In genomic region chr21:16942703-16943102, GRCh38 we compare ENCODE assay signal across 1 cellular context.
TF ChIP-seq lines count a peak whose summit lies in the region.

No MANE protein-coding gene starts in this region.

TF ChIP-seq in endothelial cell of umbilical vein, 7 proteins besides CTCF, POLR2A, EP300 and RAD21 (continued from another document):
- TF ChIP-seq MYC (IDR thresholded peaks at IDR 0.05; ENCODE audit: low read depth, low read length) (no peak), EZH2 (IDR thresholded peaks at IDR 0.05; ENCODE audit: borderline replicate concordance, low read depth, low read length, severe bottlenecking) (no peak), POLR2AphosphoS5 (IDR thresholded peaks at IDR 0.05; ENCODE audit: insufficient read depth, low read depth, low read length) (no peak), MAX (IDR thresholded peaks at IDR 0.05; ENCODE audit: insufficient read depth, insufficient read length) (no peak)
